Comparison of ENCODE assay signal across 14 cellular contexts in genomic region chr15:89307046-89307587, GRCh38. TPM values are rescaled to one million over a fixed set of nuclear protein-coding genes. Genes with fewer than 3 reads are reported as not detected.
DNase-seq lines count a peak whose midpoint lies in the region; ATAC-seq and TF ChIP-seq lines count a peak whose summit lies in the region.
"Had no signal": no experiment of that assay in that cellular context is flagged by ENCODE, and none has a peak within 500 bp of the region (broad histone marks: within the 10 kb centered on the region; RNA-seq: fewer than 3 reads in every experiment).

No MANE protein-coding gene starts in this region.

- no peak overlapping the region for H3K27ac ChIP-seq in fibroblast of lung (ENCODE audit: insufficient read depth, low read length)
- H3K27ac ChIP-seq: 22Rv1, ascending aorta, skin epidermis had no signal

- no peak overlapping the region for H3K4me2 ChIP-seq in fibroblast of lung (ENCODE audit: extremely low read depth, insufficient read depth, low read length)

- no peak overlapping the region for H3K4me3 ChIP-seq in fibroblast of lung (replicated peaks in 1 of 4; ENCODE audit: control extremely low read depth in 1 of 4, insufficient read depth in 1 of 4, low read depth in 3 of 4, low read length in 4 of 4)
- H3K4me3 ChIP-seq: ascending aorta, skin epidermis had no signal

- no peaks in the 10 kb centered on the region for H3K9me3 ChIP-seq in fibroblast of lung (ENCODE audit: control insufficient read depth, insufficient read depth, low read depth, low read length)
- H3K9me3 ChIP-seq: ascending aorta had no signal

- ATAC-seq in SK-N-SH treated with all-trans-retinoic acid at 6 μM for 48 hours: peak; percentile 68
- no peak for ATAC-seq in GM21529 (IDR thresholded peaks at IDR 0.05; ENCODE audit: unreplicated experiment)
- no peak for ATAC-seq in GM18502 (IDR thresholded peaks at IDR 0.05; ENCODE audit: poor library complexity, unreplicated experiment)
- ATAC-seq in HG02970 (IDR thresholded peaks at IDR 0.05; ENCODE audit: low FRiP score, unreplicated experiment): no peak
- ATAC-seq: left lobe of liver had no signal

- H3K4me1 ChIP-seq in fibroblast of lung (ENCODE audit: control insufficient read depth, extremely low read depth, insufficient read depth, low read length): no peaks in the 10 kb centered on the region
- H3K4me1 ChIP-seq: ascending aorta had no signal

- no peak for TF ChIP-seq CTCF in fibroblast of lung (conservative IDR thresholded peaks at IDR 0.05 in 1 of 2, IDR thresholded peaks at IDR 0.05 in 1 of 2; ENCODE audit: low read depth in 1 of 2, low read length in 2 of 2)

- H2AFZ ChIP-seq in fibroblast of lung (ENCODE audit: low read length): no peak overlapping the region

- no peak overlapping the region for H3K9ac ChIP-seq in fibroblast of lung (ENCODE audit: insufficient read depth, low read length)

- H3K36me3 ChIP-seq in fibroblast of lung (ENCODE audit: control insufficient read depth, insufficient read depth, low read length): peaks cover 5% of the 10 kb centered on the region
- H3K36me3 ChIP-seq: ascending aorta had no signal

- DNase-seq in DMS53 (lab: John Stamatoyannopoulos, UW) (peak; percentile 11), DMS53 treated with DMSO at 0.1 percent for 48 hours (lab: John Stamatoyannopoulos, UW; ENCODE audit: unreplicated experiment) (no peak), fibroblast of lung (ENCODE audit: low read depth in 2 of 2) (peak; percentile 23 to 57), renal cortical epithelial cell (ENCODE audit: low read depth) (peak; percentile 50)
- DNase-seq: activated CD4-positive, CD25-positive, alpha-beta regulatory T cell; activated T-cell treated with anti-CD3 and anti-CD28 coated beads for 4 hours had no signal

- H3K79me2 ChIP-seq in fibroblast of lung (ENCODE audit: control insufficient read depth, insufficient read depth, low read length): no peaks in the 10 kb centered on the region

- no peaks in the 10 kb centered on the region for H3K27me3 ChIP-seq in fibroblast of lung (ENCODE audit: control insufficient read depth, insufficient read depth, low read length)
- H3K27me3 ChIP-seq: ascending aorta had no signal

- H4K20me1 ChIP-seq in fibroblast of lung (ENCODE audit: control insufficient read depth, extremely low read depth, insufficient read depth, low read length): no peaks in the 10 kb centered on the region

TF ChIP-seq in SK-N-SH treated with all-trans-retinoic acid at 6 μM for 48 hours, 23 proteins besides CTCF, POLR2A, EP300 and RAD21:
- TF ChIP-seq CREB5 (CRISPR knock-in tag; IDR thresholded peaks at IDR 0.05; ENCODE audit: low read depth): no peak

RNA-seq across cellular contexts. Expression of gene POLG, which starts 27.5 kb away (rescaled TPM):
- total RNA-seq in fibroblast of lung: 52.4 and 61.3 TPM in 2 replicates
- 20.4 and 22.7 TPM in 2 replicates for polyA plus RNA-seq in fibroblast of lung
- polyA plus RNA-seq in fibroblast of lung (2012): 24.8 and 26.6 TPM in 2 replicates
- polyA minus RNA-seq in fibroblast of lung (ENCODE audit: low replicate concordance): 44.3 and 85.3 TPM in 2 replicates
- total RNA-seq in renal cortical epithelial cell: 90.6 and 105 TPM in 2 replicates
